ENCODE assay signal across 18 cellular contexts in genomic region chr1:1268284-1268682, GRCh38. TPM values are rescaled to one million over a fixed set of nuclear protein-coding genes. Genes with fewer than 3 reads are reported as not detected.
DNase-seq lines count a peak whose midpoint lies in the region; ATAC-seq, FAIRE-seq and TF ChIP-seq lines count a peak whose summit lies in the region.
"Had no signal": no experiment of that assay in that cellular context is flagged by ENCODE, and none has a peak within 500 bp of the region (broad histone marks: within the 10 kb centered on the region; RNA-seq: fewer than 3 reads in every experiment).

No MANE protein-coding gene starts in this region.

- no peaks in the 10 kb centered on the region for H3K27me3 Mint-ChIP-seq in effector memory CD8-positive, alpha-beta T cell
- H3K27me3 Mint-ChIP-seq in osteocyte (ENCODE audit: unreplicated experiment): no peaks in the 10 kb centered on the region
- H3K27me3 Mint-ChIP-seq: CD4-positive, alpha-beta T cell had no signal

- intact Hi-C loops in Right ventricle myocardium inferior (cut with DNase I): no loop called here
- intact Hi-C loops in left cardiac atrium (cut with DNase I): no loop called here

- peaks cover 0 to 7% of the 10 kb centered on the region in 2 donors for H3K36me3 ChIP-seq in small intestine (ENCODE audit: control insufficient read depth in 2 of 2, insufficient read depth in 2 of 2, low read length in 2 of 2)

- peak; percentile 30 for DNase-seq in Right ventricle myocardium inferior (ENCODE audit: missing footprints)
- no peak for DNase-seq in left cardiac atrium
- DNase-seq in effector memory CD8-positive, alpha-beta T cell: no peak
- no peak for DNase-seq in osteocyte (ENCODE audit: extremely low spot score, unreplicated experiment)
- DNase-seq in small intestine: no peak
- no peak for DNase-seq in NCI-H1417 (lab: John Stamatoyannopoulos, UW)
- DNase-seq: Caco-2; CD4-positive, alpha-beta T cell; HCEC 1CT; KBM-7; NCI-H1105; NCI-H1694; NCI-H2081 treated with DMSO at 0.1 percent for 48 hours had no signal

- ATAC-seq in Right ventricle myocardium inferior (no peak), left cardiac atrium (no peak)
- no peak for ATAC-seq in effector memory CD8-positive, alpha-beta T cell (replicated peaks)
- ATAC-seq: Panc1 had no signal

- H3K9me3 ChIP-seq in small intestine (ENCODE audit: control insufficient read depth, low read depth): no peaks in the 10 kb centered on the region
- H3K9me3 ChIP-seq: Caco-2 had no signal

- peaks cover 49% of the 10 kb centered on the region for H3K36me3 Mint-ChIP-seq in effector memory CD8-positive, alpha-beta T cell (ENCODE audit: insufficient read depth)
- H3K36me3 Mint-ChIP-seq in osteocyte (ENCODE audit: unreplicated experiment): peaks cover 5% of the 10 kb centered on the region

- H3K4me3 ChIP-seq in small intestine (ENCODE audit: low read depth in 1 of 2, low read length in 2 of 2): no peak overlapping the region

- H3K4me1 Mint-ChIP-seq in effector memory CD8-positive, alpha-beta T cell (ENCODE audit: low read depth in 2 of 2): peaks cover 40 to 44% of the 10 kb centered on the region in 2 donors
- H3K4me1 Mint-ChIP-seq in osteocyte (ENCODE audit: unreplicated experiment): peaks cover 59% of the 10 kb centered on the region

- H3K27me3 ChIP-seq in small intestine (ENCODE audit: control insufficient read depth in 2 of 2, insufficient read depth in 2 of 2, low read length in 2 of 2): no peaks in the 10 kb centered on the region

- H3K27ac Mint-ChIP-seq in effector memory CD8-positive, alpha-beta T cell: peak overlapping the region; percentile 22 to 68
- H3K27ac Mint-ChIP-seq in osteocyte (ENCODE audit: unreplicated experiment): peak overlapping the region; percentile 54
- H3K27ac Mint-ChIP-seq: CD4-positive, alpha-beta T cell had no signal

- TF ChIP-seq CTCF in osteocyte (IDR thresholded peaks at IDR 0.05): no peak

- no peak overlapping the region for H3K27ac ChIP-seq in small intestine (ENCODE audit: low read depth in 1 of 2, low read length in 1 of 2)

- peaks cover 3 to 10% of the 10 kb centered on the region in 2 donors for H3K4me1 ChIP-seq in small intestine (ENCODE audit: control insufficient read depth in 2 of 2, insufficient read depth in 1 of 2, low read depth in 1 of 2, low read length in 1 of 2)
- H3K4me1 ChIP-seq: Caco-2 had no signal

- 96 to 97% (median 96%) methylated on average over 13 of the region's 13 CpGs for WGBS in small intestine, 3 donors

- H3K4me3 Mint-ChIP-seq in effector memory CD8-positive, alpha-beta T cell: no peak overlapping the region
- H3K4me3 Mint-ChIP-seq in osteocyte (ENCODE audit: unreplicated experiment): no peak overlapping the region
- H3K4me3 Mint-ChIP-seq: CD4-positive, alpha-beta T cell had no signal

- FAIRE-seq in small intestine (lab: Jason Lieb, UNC): no peak
- FAIRE-seq: A204.1, G401.6 had no signal

- H3K9me3 Mint-ChIP-seq in effector memory CD8-positive, alpha-beta T cell: no peaks in the 10 kb centered on the region
- H3K9me3 Mint-ChIP-seq in osteocyte (ENCODE audit: unreplicated experiment): no peaks in the 10 kb centered on the region
- H3K9me3 Mint-ChIP-seq: CD4-positive, alpha-beta T cell had no signal

RNA-seq across cellular contexts. Expression of gene UBE2J2, which starts 5.4 kb away (rescaled TPM):
- total RNA-seq in Right ventricle myocardium inferior (40.0 TPM), left cardiac atrium (10 to 100 TPM; 35.9 to 41.5 TPM), osteocyte (58.2 and 65.1 TPM in 2 replicates)
- 10 to 100 TPM; 56.2 to 67.0 (median 65.1) TPM for polyA plus RNA-seq in small intestine

RNA-seq across cellular contexts. Expression of gene SCNN1D, which starts 12.0 kb away (rescaled TPM):
- 3.0 TPM for total RNA-seq in Right ventricle myocardium inferior
- 1 to 10 TPM; 3.5 to 4.1 TPM for total RNA-seq in left cardiac atrium
- total RNA-seq in osteocyte: 6.2 and 11.0 TPM in 2 replicates
- 10 to 100 TPM in 2 of 3 donors, 1 to 10 TPM in 1; 6.5 to 37.1 (median 27.8) TPM for polyA plus RNA-seq in small intestine

RNA-seq across cellular contexts. Expression of gene C1QTNF12, which starts 21.8 kb away (rescaled TPM):
- total RNA-seq in Right ventricle myocardium inferior (0.57 TPM), left cardiac atrium (1 to 10 TPM in 1 of 2 donors, not detected in 1; 1.5 TPM), osteocyte (3.6 and 3.8 TPM in 2 replicates)
- 100 to 1,000 TPM in 2 of 3 donors, 10 to 100 TPM in 1; 10.6 to 203 (median 157) TPM for polyA plus RNA-seq in small intestine
- total RNA-seq: NCI-H460, SK-MEL-5 had no signal

RNA-seq across cellular contexts. Expression of gene B3GALT6, which starts 36.2 kb away (rescaled TPM):
- 8.3 TPM for total RNA-seq in Right ventricle myocardium inferior
- total RNA-seq in left cardiac atrium: 10 to 100 TPM; 11.3 to 16.0 TPM
- 38.6 and 39.8 TPM in 2 replicates for total RNA-seq in osteocyte
- 10 to 100 TPM in 1 of 3 donors, 1 to 10 TPM in 2; 2.7 to 10.2 (median 3.5) TPM for polyA plus RNA-seq in small intestine

RNA-seq across cellular contexts. Expression of gene SDF4, which starts 36.5 kb away (rescaled TPM):
- total RNA-seq in Right ventricle myocardium inferior: 125 TPM
- 100 to 1,000 TPM; 132 to 173 TPM for total RNA-seq in left cardiac atrium
- 196 and 200 TPM in 2 replicates for total RNA-seq in osteocyte
- polyA plus RNA-seq in small intestine: 100 to 1,000 TPM in 2 of 3 donors, 10 to 100 TPM in 1; 91.2 to 170 (median 132) TPM
